Comparison of ENCODE assay signal across 23 cellular contexts in genomic region chr2:232587527-232587926, GRCh38. TPM values are rescaled to one million over a fixed set of nuclear protein-coding genes. Genes with fewer than 3 reads are reported as not detected.
"Had no signal": no experiment of that assay in that cellular context is flagged by ENCODE, and none has a peak within 500 bp of the region (broad histone marks: within the 10 kb centered on the region; RNA-seq: fewer than 3 reads in every experiment).

No MANE protein-coding gene starts in this region.

- H3K4me3 Mint-ChIP-seq: activated T-helper 1 cell treated with anti-CD3 and anti-CD28 coated beads, Interleukin-12 subunit alpha, Interleukin-12 subunit beta, Interleukin-2, Interleukin-4 antibody, amounts not matched to agents 30 ng/mL and 10 ng/mL and 1 ng/mL, durations not matched to agents 14 hours and 24 hours and 36 hours; endodermal cell; nephron; stimulated activated naive CD8-positive, alpha-beta T cell treated with anti-CD3 and anti-CD28 coated beads, Interleukin-15, amount 100 ng/mL, for 72 hours; T-helper 1 cell treated with Interleukin-12 subunit alpha and Interleukin-12 subunit beta and Interleukin-4 antibody, amounts not matched to agents 30 μg/mL and 1 μg/mL, for 36 hours had no signal

- DNase-seq: activated CD4-positive, alpha-beta T cell treated with anti-CD3 and anti-CD28 coated beads, Interleukin-2, amount 50 U/mL, for 1 hour; activated naive CD4-positive, alpha-beta T cell treated with Interleukin-2 at 50 U/mL for 16 hours; dorsolateral prefrontal cortex; endodermal cell; erythroblast; islet precursor cell; left ventricle myocardium superior; mesendoderm; right lobe of liver; spleen; stimulated activated naive CD8-positive, alpha-beta T cell treated with anti-CD3 and anti-CD28 coated beads, Interleukin-15, amount 100 ng/mL, for 72 hours; testis had no signal

- H3K9me3 Mint-ChIP-seq: activated T-helper 1 cell treated with anti-CD3 and anti-CD28 coated beads, Interleukin-12 subunit alpha, Interleukin-12 subunit beta, Interleukin-2, Interleukin-4 antibody, amounts not matched to agents 30 ng/mL and 10 ng/mL and 1 ng/mL, durations not matched to agents 14 hours and 24 hours and 36 hours; endodermal cell; nephron; stimulated activated naive CD8-positive, alpha-beta T cell treated with anti-CD3 and anti-CD28 coated beads, Interleukin-15, amount 100 ng/mL, for 72 hours; T-helper 1 cell treated with Interleukin-12 subunit alpha and Interleukin-12 subunit beta and Interleukin-4 antibody, amounts not matched to agents 30 μg/mL and 1 μg/mL, for 36 hours had no signal

- ATAC-seq: activated CD4-positive, CD25-positive, alpha-beta regulatory T cell treated with anti-CD3 and anti-CD28 coated beads, Interleukin-2, amount 50 U/mL, for 24 hours; stimulated activated naive CD8-positive, alpha-beta T cell treated with anti-CD3 and anti-CD28 coated beads, Interleukin-15, amount 100 ng/mL, for 72 hours had no signal

- H3K4me1 ChIP-seq: breast epithelium, spleen, testis had no signal

- H3K27ac ChIP-seq: right lobe of liver, spleen, testis had no signal

- H3K4me3 ChIP-seq: ascending aorta, breast epithelium, dorsolateral prefrontal cortex, right lobe of liver, spleen, testis had no signal

- H3K27ac Mint-ChIP-seq: activated T-helper 1 cell treated with anti-CD3 and anti-CD28 coated beads, Interleukin-12 subunit alpha, Interleukin-12 subunit beta, Interleukin-2, Interleukin-4 antibody, amounts not matched to agents 30 ng/mL and 10 ng/mL and 1 ng/mL, durations not matched to agents 14 hours and 24 hours and 36 hours; endodermal cell; nephron; progenitor cell of endocrine pancreas; stimulated activated naive CD8-positive, alpha-beta T cell treated with anti-CD3 and anti-CD28 coated beads, Interleukin-15, amount 100 ng/mL, for 72 hours; T-helper 1 cell treated with Interleukin-12 subunit alpha and Interleukin-12 subunit beta and Interleukin-4 antibody, amounts not matched to agents 30 μg/mL and 1 μg/mL, for 36 hours had no signal

- H3K4me1 Mint-ChIP-seq: endodermal cell; stimulated activated naive CD8-positive, alpha-beta T cell treated with anti-CD3 and anti-CD28 coated beads, Interleukin-15, amount 100 ng/mL, for 72 hours had no signal

- H3K9me3 ChIP-seq: ascending aorta, breast epithelium, right lobe of liver, testis had no signal

- H3K36me3 ChIP-seq: breast epithelium, right lobe of liver had no signal

- H3K27me3 ChIP-seq: ascending aorta, breast epithelium, dorsolateral prefrontal cortex, right lobe of liver, spleen, testis had no signal

RNA-seq across cellular contexts. Expression of gene CHRNG, which starts 48.0 kb away (rescaled TPM):
- total RNA-seq: activated CD8-positive, alpha-beta memory T cell treated with anti-CD3 and anti-CD28 coated beads for 36 hours; activated T-helper 1 cell treated with anti-CD3 and anti-CD28 coated beads, Interleukin-12 subunit alpha, Interleukin-12 subunit beta, Interleukin-2, Interleukin-4 antibody, amounts not matched to agents 30 ng/mL and 10 ng/mL and 1 ng/mL, durations not matched to agents 14 hours and 24 hours and 36 hours; ascending aorta; breast epithelium; cerebellum; dorsolateral prefrontal cortex; endodermal cell; left ventricle myocardium superior; omental fat pad; progenitor cell of endocrine pancreas; right lobe of liver; spleen; testis; ureter had no signal
